Comparison of ENCODE assay signal across 1 cellular context in genomic region chr16:85205747-85206471, GRCh38.
TF ChIP-seq lines count a peak whose summit lies in the region.

No MANE protein-coding gene starts in this region.

TF ChIP-seq in H1, 55 proteins besides CTCF, POLR2A, EP300 and RAD21 (continued from another document):
- no peak for TF ChIP-seq RNF2 (IDR thresholded peaks at IDR 0.05; ENCODE audit: borderline replicate concordance, low read depth, low read length, missing control alignments, poor library complexity, severe bottlenecking)
- no peak for TF ChIP-seq EZH2 (IDR thresholded peaks at IDR 0.05; ENCODE audit: low read depth, low read length, severe bottlenecking)
- TF ChIP-seq ASH2L (IDR thresholded peaks at IDR 0.05; ENCODE audit: low read length) = no peak
- no peak for TF ChIP-seq HDAC6 (IDR thresholded peaks at IDR 0.05; ENCODE audit: low read depth, low read length)
